In genomic region chr10:103566536-103566935, GRCh38 we compare ENCODE assay signal across 25 cellular contexts.
"Had no signal": no experiment of that assay in that cellular context is flagged by ENCODE, and none has a peak within 500 bp of the region (broad histone marks: within the 10 kb centered on the region; RNA-seq: fewer than 3 reads in every experiment).

No MANE protein-coding gene starts in this region.

- H3K4me3 Mint-ChIP-seq: activated CD4-positive, alpha-beta memory T cell treated with anti-CD3 and anti-CD28 coated beads for 36 hours; activated CD4-positive, alpha-beta T cell treated with anti-CD3 and anti-CD28 coated beads, Interleukin-2, amount 10 ng/mL, durations not matched to agents 7 days and 5 days; activated naive CD4-positive, alpha-beta T cell treated with anti-CD3 and anti-CD28 coated beads for 36 hours; activated naive CD8-positive, alpha-beta T cell; activated T-cell treated with anti-CD3 and anti-CD28 coated beads, Interleukin-2, amount 50 U/mL, for 4 hours; brain had no signal

- H3K27ac Mint-ChIP-seq: activated CD4-positive, alpha-beta memory T cell treated with anti-CD3 and anti-CD28 coated beads for 36 hours; activated CD4-positive, alpha-beta T cell treated with anti-CD3 and anti-CD28 coated beads, Interleukin-2, amount 10 ng/mL, durations not matched to agents 7 days and 5 days; activated naive CD4-positive, alpha-beta T cell treated with anti-CD3 and anti-CD28 coated beads for 36 hours; activated naive CD8-positive, alpha-beta T cell had no signal

- H3K27me3 Mint-ChIP-seq: activated CD4-positive, alpha-beta T cell treated with anti-CD3 and anti-CD28 coated beads, Interleukin-2, amount 10 ng/mL, durations not matched to agents 7 days and 5 days; activated naive CD8-positive, alpha-beta T cell had no signal

- DNase-seq: activated CD4-positive, alpha-beta memory T cell treated with anti-CD3 and anti-CD28 coated beads for 36 hours; activated CD4-positive, alpha-beta T cell treated with anti-CD3 and anti-CD28 coated beads, Interleukin-2, amount 10 ng/mL, durations not matched to agents 7 days and 5 days; activated CD4-positive, CD25-positive, alpha-beta regulatory T cell; activated CD8-positive, alpha-beta memory T cell treated with anti-CD3 and anti-CD28 coated beads for 24 hours; activated gamma-delta T cell; activated naive CD4-positive, alpha-beta T cell treated with anti-CD3 and anti-CD28 coated beads for 36 hours; activated T-cell treated with anti-CD3 and anti-CD28 coated beads, Interleukin-2, amount 50 U/mL, for 4 hours; amygdala; MG63; MV-4-11; NCI-H1092 treated with DMSO at 0.1 percent for 48 hours; NCI-H1417 treated with DMSO at 0.1 percent for 48 hours; NCI-H1694; NCI-H2029; NCI-H2107; NCI-H2171 treated with DMSO at 0.1 percent for 48 hours; NCI-H510A; NCI-H526 treated with DMSO at 0.1 percent for 48 hours; NCI-H82; T-helper 1 cell had no signal

- ATAC-seq: activated T-cell treated with anti-CD3 and anti-CD28 coated beads, Interleukin-2, amount 50 U/mL, for 4 hours had no signal

- H3K36me3 ChIP-seq: MG63 had no signal

- H3K9me3 ChIP-seq: MG63 had no signal

- H3K4me1 Mint-ChIP-seq: activated CD4-positive, alpha-beta T cell treated with anti-CD3 and anti-CD28 coated beads, Interleukin-2, amount 10 ng/mL, durations not matched to agents 7 days and 5 days had no signal

- H3K27me3 ChIP-seq: MG63 had no signal

- H3K4me3 ChIP-seq: MG63, SK-N-MC had no signal

- H3K27ac ChIP-seq: KMS-11, SK-N-MC, VCaP had no signal

- H3K36me3 Mint-ChIP-seq: activated CD4-positive, alpha-beta memory T cell treated with anti-CD3 and anti-CD28 coated beads for 36 hours; activated naive CD8-positive, alpha-beta T cell; brain had no signal

- H3K9me3 Mint-ChIP-seq: activated CD4-positive, alpha-beta memory T cell treated with anti-CD3 and anti-CD28 coated beads for 36 hours; activated CD4-positive, alpha-beta T cell treated with anti-CD3 and anti-CD28 coated beads, Interleukin-2, amount 10 ng/mL, durations not matched to agents 7 days and 5 days; activated naive CD4-positive, alpha-beta T cell treated with anti-CD3 and anti-CD28 coated beads for 36 hours; activated T-cell treated with anti-CD3 and anti-CD28 coated beads, Interleukin-2, amount 50 U/mL, for 4 hours had no signal
